ENCODE assay signal across 9 cellular contexts in genomic region chr5:149151717-149152116, GRCh38. TPM values are rescaled to one million over a fixed set of nuclear protein-coding genes. Genes with fewer than 3 reads are reported as not detected.
DNase-seq lines count a peak whose midpoint lies in the region; ATAC-seq and TF ChIP-seq lines count a peak whose summit lies in the region.
"Had no signal": no experiment of that assay in that cellular context is flagged by ENCODE, and none has a peak within 500 bp of the region (broad histone marks: within the 10 kb centered on the region; RNA-seq: fewer than 3 reads in every experiment).

No MANE protein-coding gene starts in this region.

- H3K4me3 Mint-ChIP-seq in endodermal cell = no peak overlapping the region
- H3K4me3 Mint-ChIP-seq: activated CD4-positive, alpha-beta memory T cell treated with anti-CD3 and anti-CD28 coated beads for 36 hours had no signal

- H3K4me2 ChIP-seq in mesenchymal stem cell (ENCODE audit: low read length, poor library complexity, severe bottlenecking) = no peak overlapping the region

- H3K27ac Mint-ChIP-seq in endodermal cell = no peak overlapping the region
- H3K27ac Mint-ChIP-seq: activated CD4-positive, alpha-beta memory T cell treated with anti-CD3 and anti-CD28 coated beads for 36 hours had no signal

- H3K14ac ChIP-seq in mesenchymal stem cell (ENCODE audit: low read length in 2 of 2) = no peak overlapping the region

- H4K91ac ChIP-seq in mesenchymal stem cell (ENCODE audit: low read length) = no peak overlapping the region

- intact Hi-C loops in left colon (cut with DNase I, micrococcal nuclease) (no loop called here), posterior cingulate gyrus (cut with DNase I) (no loop called here)

- peaks cover 12% of the 10 kb centered on the region for H3K4me1 Mint-ChIP-seq in endodermal cell

- H2AK5ac ChIP-seq in mesenchymal stem cell (ENCODE audit: low read length, severe bottlenecking) = peak overlapping the region; percentile 78

- no peak overlapping the region for H3K23ac ChIP-seq in mesenchymal stem cell (ENCODE audit: low read length in 2 of 2)

- 89 to 90% methylated on average over 2 to 3 of the region's 3 CpGs for WGBS in endodermal cell (ENCODE audit: insufficient coverage in 1 of 2, insufficient read length in 1 of 2), 2 experiments
- WGBS in mesenchymal stem cell = 72% methylated on average over 2 of the region's 3 CpGs

- H3K4me3 ChIP-seq in BE2C (ENCODE audit: low read depth, low read length) (no peak overlapping the region), endodermal cell (ENCODE audit: low read length) (no peak overlapping the region), mesenchymal stem cell (ENCODE audit: insufficient read depth in 1 of 2, low read depth in 1 of 2, low read length in 2 of 2) (no peak overlapping the region)

- ATAC-seq in left colon = no peak

- H3K36me3 Mint-ChIP-seq in endodermal cell (ENCODE audit: low read depth) = no peaks in the 10 kb centered on the region
- H3K36me3 Mint-ChIP-seq: activated CD4-positive, alpha-beta memory T cell treated with anti-CD3 and anti-CD28 coated beads for 36 hours had no signal

- H3K9me3 Mint-ChIP-seq in endodermal cell = no peaks in the 10 kb centered on the region
- H3K9me3 Mint-ChIP-seq: activated CD4-positive, alpha-beta memory T cell treated with anti-CD3 and anti-CD28 coated beads for 36 hours had no signal

- peaks cover 2% of the 10 kb centered on the region for H3K27me3 Mint-ChIP-seq in endodermal cell (ENCODE audit: insufficient read depth)

- no peak overlapping the region for H2BK5ac ChIP-seq in mesenchymal stem cell (ENCODE audit: low read depth, low read length, poor library complexity, severe bottlenecking)

- H3K27ac ChIP-seq in endodermal cell (ENCODE audit: low read depth, low read length) = no peak overlapping the region
- peak overlapping the region; percentile 75 for H3K27ac ChIP-seq in mesenchymal stem cell (ENCODE audit: low read length, poor library complexity, severe bottlenecking)

- peak overlapping the region in 1 of 2 experiments; percentile 63 for H2BK12ac ChIP-seq in mesenchymal stem cell (ENCODE audit: low read length in 2 of 2)

- no peak overlapping the region for H2AFZ ChIP-seq in mesenchymal stem cell (ENCODE audit: low read depth, low read length)

- H3K36me3 ChIP-seq in BE2C (no peaks in the 10 kb centered on the region), endodermal cell (ENCODE audit: control insufficient read depth, insufficient read depth, low read length) (no peaks in the 10 kb centered on the region), mesenchymal stem cell (ENCODE audit: control insufficient read depth in 1 of 2, insufficient read depth in 2 of 2, low read depth in 1 of 2, low read length in 2 of 2) (no peaks in the 10 kb centered on the region)

- H3K27me3 ChIP-seq in BE2C = no peaks in the 10 kb centered on the region
- no peaks in the 10 kb centered on the region for H3K27me3 ChIP-seq in endodermal cell (ENCODE audit: control insufficient read depth, insufficient read depth, low read length, poor library complexity, severe bottlenecking)
- no peaks in the 10 kb centered on the region for H3K27me3 ChIP-seq in mesenchymal stem cell (ENCODE audit: control insufficient read depth in 1 of 2, insufficient read depth in 1 of 2, low read length in 2 of 2)

- DNase-seq in BE2C (no peak), endodermal cell (peak; percentile 53), mesenchymal stem cell (peak; percentile 57), T-helper 9 cell (no peak), left colon (no peak), superior temporal gyrus (ENCODE audit: extremely low spot score) (no peak), posterior cingulate gyrus (no peak)
- DNase-seq: activated CD4-positive, alpha-beta memory T cell treated with anti-CD3 and anti-CD28 coated beads for 36 hours had no signal

- H3K4me1 ChIP-seq in BE2C (no peaks in the 10 kb centered on the region), endodermal cell (ENCODE audit: control insufficient read depth, insufficient read depth, low read length) (no peaks in the 10 kb centered on the region), mesenchymal stem cell (ENCODE audit: control insufficient read depth, insufficient read depth, low read depth, low read length) (peaks cover 16% of the 10 kb centered on the region)

- TF ChIP-seq CTCF in BE2C (IDR thresholded peaks at IDR 0.05; ENCODE audit: low read depth, low read length) (peak; percentile 48), LNCAP (IDR thresholded peaks at IDR 0.05) (peak; percentile 40; the same call in 1 of the 2 replicates), endodermal cell (conservative IDR thresholded peaks at IDR 0.05) (peak; percentile 79)

- H3K18ac ChIP-seq in mesenchymal stem cell (ENCODE audit: low read depth in 1 of 2, low read length in 2 of 2) = peak overlapping the region in 1 of 2 experiments; percentile 47

- H2BK15ac ChIP-seq in mesenchymal stem cell (ENCODE audit: low read depth, poor library complexity, severe bottlenecking) = no peak overlapping the region

- H3K9me3 ChIP-seq in BE2C (no peaks in the 10 kb centered on the region), endodermal cell (ENCODE audit: control insufficient read depth, low read length) (no peaks in the 10 kb centered on the region), mesenchymal stem cell (ENCODE audit: control insufficient read depth, low read length) (no peaks in the 10 kb centered on the region)

- peaks cover 14% of the 10 kb centered on the region for H3K79me1 ChIP-seq in mesenchymal stem cell (replicated peaks; ENCODE audit: low read length, poor library complexity, severe bottlenecking)

- peak overlapping the region; percentile 83 for H2BK120ac ChIP-seq in mesenchymal stem cell (ENCODE audit: low read depth, low read length)

- H3K9ac ChIP-seq in endodermal cell (ENCODE audit: extremely low read depth, low read length, poor library complexity, severe bottlenecking) (no peak overlapping the region), mesenchymal stem cell (ENCODE audit: low read length) (peak overlapping the region; percentile 15)

- H3K4ac ChIP-seq in mesenchymal stem cell (ENCODE audit: low read depth in 1 of 2, low read length in 2 of 2) = no peak overlapping the region

- H4K8ac ChIP-seq in mesenchymal stem cell (ENCODE audit: low read length) = no peak overlapping the region

RNA-seq across cellular contexts. Expression of gene ABLIM3, which starts 10.4 kb away (rescaled TPM):
- polyA plus RNA-seq in BE2C (2012; ENCODE audit: insufficient read depth, insufficient read length, low read depth) = 4.6 TPM
- total RNA-seq in endodermal cell (under 1 TPM; 0.24 to 0.66 TPM), left colon (1 to 10 TPM; 3.4 to 4.3 TPM)
- polyA plus RNA-seq in endodermal cell (2013, experiment 1 of 2) = 0.18 TPM
- 0.62 TPM for polyA plus RNA-seq in endodermal cell (2013, experiment 2 of 2)
- 91.1 TPM for polyA plus RNA-seq in mesenchymal stem cell (2013, experiment 1 of 2)
- 90.1 TPM for polyA plus RNA-seq in mesenchymal stem cell (2013, experiment 2 of 2)

Comparison
In these comparisons a context has a peak if more than half of its experiments do, and no peak if none do; other contexts are left out.
1. DNase-seq: peak in endodermal cell (single experiment) and mesenchymal stem cell (single experiment); none in BE2C (single experiment), T-helper 9 cell (single experiment), left colon (0 of 2), superior temporal gyrus (single experiment) and posterior cingulate gyrus (0 of 10).
2. Peak in every context shown above with its lines, with median percentiles within 50 percentile points of each other: CTCF ChIP-seq.